In the genomic region with DNA sequence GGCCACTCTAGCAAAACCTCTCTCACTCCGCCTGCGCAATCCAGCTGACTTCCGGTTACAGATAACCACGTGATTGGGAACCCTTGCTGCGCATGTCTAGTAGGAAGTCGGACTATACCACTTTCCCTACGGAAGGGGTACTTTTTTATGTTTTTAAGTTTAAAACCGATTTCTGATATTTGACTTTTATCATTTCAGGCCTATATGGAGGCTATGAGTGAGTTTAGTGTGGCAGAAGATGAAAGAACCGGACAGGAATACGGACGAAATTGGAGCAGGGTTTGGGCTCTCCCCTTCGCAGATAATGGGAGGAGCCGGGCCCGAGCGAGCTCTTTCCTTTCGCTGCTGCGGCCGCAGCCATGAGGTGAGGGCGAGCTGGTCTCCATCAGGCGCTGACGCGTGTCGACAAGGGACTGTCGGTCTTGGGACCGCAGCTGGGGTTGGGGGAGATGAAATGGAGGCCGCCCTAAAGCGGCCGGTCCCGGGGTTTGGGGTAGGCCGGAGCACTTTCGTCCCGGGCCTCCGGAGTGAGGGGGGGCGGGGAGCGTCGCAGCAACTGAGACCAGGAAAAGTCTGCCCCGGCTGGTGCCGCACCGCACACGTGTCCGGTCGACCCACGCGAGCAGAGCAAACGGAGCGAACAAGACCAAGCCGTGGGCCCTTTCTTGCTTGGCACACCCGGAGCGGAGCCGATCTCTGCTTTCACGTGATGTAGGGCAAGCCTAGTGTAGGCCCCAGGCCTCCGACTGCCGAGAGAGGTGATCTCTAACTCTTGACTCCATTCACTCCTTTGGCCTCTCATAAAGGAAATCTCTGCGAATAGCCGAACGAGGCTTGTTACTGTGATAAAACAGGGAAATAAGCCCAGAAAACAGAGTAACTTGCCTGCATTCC, we compare ENCODE assay signal across 1 cellular context.
TF ChIP-seq lines count a peak whose summit lies in the region.

A gene (plus strand): TSS at position 298 of the 894 bp plus-strand sequence. CDS start 62 bp downstream, at position 360.

TF ChIP-seq in HCT116, 20 proteins besides CTCF, POLR2A, EP300 and RAD21 (continued from another document):
- TF ChIP-seq, protein P1, sequence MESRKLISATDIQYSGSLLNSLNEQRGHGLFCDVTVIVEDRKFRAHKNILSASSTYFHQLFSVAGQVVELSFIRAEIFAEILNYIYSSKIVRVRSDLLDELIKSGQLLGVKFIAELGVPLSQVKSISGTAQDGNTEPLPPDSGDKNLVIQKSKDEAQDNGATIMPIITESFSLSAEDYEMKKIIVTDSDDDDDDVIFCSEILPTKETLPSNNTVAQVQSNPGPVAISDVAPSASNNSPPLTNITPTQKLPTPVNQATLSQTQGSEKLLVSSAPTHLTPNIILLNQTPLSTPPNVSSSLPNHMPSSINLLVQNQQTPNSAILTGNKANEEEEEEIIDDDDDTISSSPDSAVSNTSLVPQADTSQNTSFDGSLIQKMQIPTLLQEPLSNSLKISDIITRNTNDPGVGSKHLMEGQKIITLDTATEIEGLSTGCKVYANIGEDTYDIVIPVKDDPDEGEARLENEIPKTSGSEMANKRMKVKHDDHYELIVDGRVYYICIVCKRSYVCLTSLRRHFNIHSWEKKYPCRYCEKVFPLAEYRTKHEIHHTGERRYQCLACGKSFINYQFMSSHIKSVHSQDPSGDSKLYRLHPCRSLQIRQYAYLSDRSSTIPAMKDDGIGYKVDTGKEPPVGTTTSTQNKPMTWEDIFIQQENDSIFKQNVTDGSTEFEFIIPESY (IDR thresholded peaks at IDR 0.05; ENCODE audit: extremely low read depth, insufficient replicate concordance, low read length), result no peak
- peak; percentile 96 for TF ChIP-seq POLR2AphosphoS5 (IDR thresholded peaks at IDR 0.05; ENCODE audit: low read depth, low read length)
- TF ChIP-seq, protein P2, sequence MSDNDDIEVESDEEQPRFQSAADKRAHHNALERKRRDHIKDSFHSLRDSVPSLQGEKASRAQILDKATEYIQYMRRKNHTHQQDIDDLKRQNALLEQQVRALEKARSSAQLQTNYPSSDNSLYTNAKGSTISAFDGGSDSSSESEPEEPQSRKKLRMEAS (IDR thresholded peaks at IDR 0.05), result peak; percentile 80; the same call in 1 of the 2 replicates
- no peak for TF ChIP-seq SRF (IDR thresholded peaks at IDR 0.05; ENCODE audit: low read depth)
- peak; percentile 82 for TF ChIP-seq JUND (IDR thresholded peaks at IDR 0.05)
- peak; percentile 96 for TF ChIP-seq ZFX (IDR thresholded peaks at IDR 0.05)
- peak; percentile 35 for TF ChIP-seq YY1 (IDR thresholded peaks at IDR 0.05; ENCODE audit: extremely low read depth, insufficient replicate concordance, low read depth, low read length)
